In the genomic region with DNA sequence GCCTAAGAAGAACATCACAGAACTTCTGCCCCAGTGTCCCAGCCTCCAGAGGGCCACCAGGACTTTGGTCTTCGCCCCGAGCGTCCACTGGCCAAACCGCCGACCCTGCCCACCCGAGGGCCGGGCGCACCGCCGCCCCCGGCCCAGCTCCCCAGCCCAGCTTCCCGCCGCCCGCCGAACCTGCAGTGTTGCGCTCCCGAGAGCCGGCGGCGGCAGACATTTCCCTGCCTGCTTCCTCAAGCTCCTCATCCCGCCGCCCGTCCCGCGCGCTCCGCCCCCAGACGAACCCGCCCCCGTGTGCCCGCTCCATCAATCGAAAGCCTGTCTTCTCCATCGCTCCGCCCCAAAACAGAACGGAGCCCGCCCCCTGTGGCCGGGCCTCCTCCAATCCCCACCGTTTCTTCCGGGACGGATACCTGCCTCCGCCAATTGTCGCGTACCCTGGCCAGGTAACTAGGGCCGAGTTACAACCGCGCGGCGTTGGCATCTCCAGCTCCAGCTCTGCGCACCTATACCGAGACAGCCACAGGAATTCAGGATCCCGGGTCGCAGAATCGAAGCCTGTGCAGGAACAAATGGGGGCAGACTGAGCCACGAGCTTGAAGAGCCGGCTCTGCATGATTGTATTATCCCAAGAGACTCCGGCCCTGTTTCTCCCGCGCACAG, we compare ENCODE assay signal across 8 cellular contexts. TPM values are rescaled to one million over a fixed set of nuclear protein-coding genes. Genes with fewer than 3 reads are reported as not detected.
DNase-seq lines count a peak whose midpoint lies in the region; ATAC-seq, FAIRE-seq and TF ChIP-seq lines count a peak whose summit lies in the region.

No MANE protein-coding gene starts in this region.

- peaks cover 26% of the 10 kb centered on the region for H4K20me1 ChIP-seq in smooth muscle cell (ENCODE audit: low read depth)

- TF ChIP-seq CTCF in AG09309 (IDR thresholded peaks at IDR 0.05; ENCODE audit: control insufficient read depth, insufficient read depth, low read depth, low read length, missing control alignments) (peak; percentile 4), WERI-Rb-1 (IDR thresholded peaks at IDR 0.05; ENCODE audit: low read depth, low read length) (no peak), bronchial epithelial cell (IDR thresholded peaks at IDR 0.05; ENCODE audit: insufficient read depth, low read length, severe bottlenecking) (no peak), smooth muscle cell (IDR thresholded peaks at IDR 0.05; ENCODE audit: borderline replicate concordance, insufficient read depth, poor library complexity, severe bottlenecking) (no peak)

- H3K4me1 ChIP-seq in smooth muscle cell (ENCODE audit: low read depth), result peaks cover 5% of the 10 kb centered on the region

- peak overlapping the region; percentile 65 for H2AFZ ChIP-seq in smooth muscle cell (ENCODE audit: low read depth)

- WGBS in smooth muscle cell (ENCODE audit: low lambda C conversion rate), result 1% methylated on average over 49 of the region's 58 CpGs

- peaks cover 6% of the 10 kb centered on the region for H3K36me3 ChIP-seq in WERI-Rb-1
- H3K36me3 ChIP-seq in bronchial epithelial cell (ENCODE audit: control insufficient read depth, insufficient read depth, low read length), result no peaks in the 10 kb centered on the region
- H3K36me3 ChIP-seq in smooth muscle cell (ENCODE audit: low read depth), result no peaks in the 10 kb centered on the region

- H3F3A ChIP-seq in smooth muscle cell (ENCODE audit: low read depth), result peaks cover 11% of the 10 kb centered on the region

- peak overlapping the region; percentile 52 for H3K4me3 ChIP-seq in AG09309 (ENCODE audit: control insufficient read depth, low read depth, low read length)
- H3K4me3 ChIP-seq in WERI-Rb-1 (ENCODE audit: low read depth, low read length), result peak overlapping the region; percentile 48
- peak overlapping the region; percentile 84 for H3K4me3 ChIP-seq in bronchial epithelial cell (ENCODE audit: low read depth, low read length)
- peak overlapping the region; percentile 83 for H3K4me3 ChIP-seq in smooth muscle cell

- H3K4me2 ChIP-seq in smooth muscle cell, result peak overlapping the region; percentile 91

- H3K27me3 ChIP-seq in WERI-Rb-1 (ENCODE audit: insufficient read depth, low read depth, severe bottlenecking) (no peaks in the 10 kb centered on the region), bronchial epithelial cell (ENCODE audit: control insufficient read depth, insufficient read depth, low read length) (no peaks in the 10 kb centered on the region), smooth muscle cell (ENCODE audit: low read depth) (no peaks in the 10 kb centered on the region)

- peak; percentile 64 for TF ChIP-seq POLR2A in GM18951 (IDR thresholded peaks at IDR 0.05; ENCODE audit: extremely low read depth, insufficient read depth, insufficient read length)

- H3K27ac ChIP-seq in WERI-Rb-1, result peak overlapping the region; percentile 70
- H3K27ac ChIP-seq in smooth muscle cell (ENCODE audit: low read depth), result peak overlapping the region; percentile 72

- peaks cover 18% of the 10 kb centered on the region for H3K79me2 ChIP-seq in smooth muscle cell (ENCODE audit: low read depth)

- DNase-seq in AG09309 (ENCODE audit: low read depth) (peak; percentile 65), NCI-H2227 (lab: John Stamatoyannopoulos, UW; ENCODE audit: unreplicated experiment) (peak; percentile 99), WERI-Rb-1 (peak; percentile 98), bronchial epithelial cell (ENCODE audit: low read depth) (peak; percentile 91), iPS-NIHi7 (ENCODE audit: extremely low spot score) (peak; percentile 99), smooth muscle cell (lab: John Stamatoyannopoulos, UW; ENCODE audit: unreplicated experiment) (peak; percentile 78)

- no peaks in the 10 kb centered on the region for H3K9me3 ChIP-seq in WERI-Rb-1 (ENCODE audit: severe bottlenecking)
- H3K9me3 ChIP-seq in smooth muscle cell (replicated peaks; ENCODE audit: low read depth), result no peaks in the 10 kb centered on the region

- in situ Hi-C loops in GM18951 (cut with MboI; ENCODE audit: low sequenced_read_pairs, unreplicated experiment), result no loop called here

- H3K9ac ChIP-seq in smooth muscle cell (ENCODE audit: low read depth), result peak overlapping the region; percentile 72

- no peak for FAIRE-seq in bronchial epithelial cell (lab: Jason Lieb, UNC)

- ATAC-seq in HG03159 (IDR thresholded peaks at IDR 0.05; ENCODE audit: unreplicated experiment), result peak; percentile 95

RNA-seq across cellular contexts. Expression of a gene that starts 15.2 kb away (rescaled TPM):
- total RNA-seq in bronchial epithelial cell, result 5.6 and 8.4 TPM in 2 replicates
- total RNA-seq in smooth muscle cell, result 11.0 and 12.0 TPM in 2 replicates
- polyA plus RNA-seq in smooth muscle cell, result 5.8 and 6.7 TPM in 2 replicates

RNA-seq across cellular contexts. Expression of a gene that starts 58.2 kb away (rescaled TPM):
- 83.2 and 90.6 TPM in 2 replicates for total RNA-seq in bronchial epithelial cell
- 74.9 and 79.6 TPM in 2 replicates for total RNA-seq in smooth muscle cell
- 50.8 and 54.0 TPM in 2 replicates for polyA plus RNA-seq in smooth muscle cell

Comparison
In these comparisons a context has a peak if more than half of its experiments do, and no peak if none do; other contexts are left out.
1. Peak in every context shown above with its lines: DNase-seq, ATAC-seq, H3K4me3 ChIP-seq and H3K27ac ChIP-seq.